ENCODE assay signal across 1 cellular context in the genomic region with DNA sequence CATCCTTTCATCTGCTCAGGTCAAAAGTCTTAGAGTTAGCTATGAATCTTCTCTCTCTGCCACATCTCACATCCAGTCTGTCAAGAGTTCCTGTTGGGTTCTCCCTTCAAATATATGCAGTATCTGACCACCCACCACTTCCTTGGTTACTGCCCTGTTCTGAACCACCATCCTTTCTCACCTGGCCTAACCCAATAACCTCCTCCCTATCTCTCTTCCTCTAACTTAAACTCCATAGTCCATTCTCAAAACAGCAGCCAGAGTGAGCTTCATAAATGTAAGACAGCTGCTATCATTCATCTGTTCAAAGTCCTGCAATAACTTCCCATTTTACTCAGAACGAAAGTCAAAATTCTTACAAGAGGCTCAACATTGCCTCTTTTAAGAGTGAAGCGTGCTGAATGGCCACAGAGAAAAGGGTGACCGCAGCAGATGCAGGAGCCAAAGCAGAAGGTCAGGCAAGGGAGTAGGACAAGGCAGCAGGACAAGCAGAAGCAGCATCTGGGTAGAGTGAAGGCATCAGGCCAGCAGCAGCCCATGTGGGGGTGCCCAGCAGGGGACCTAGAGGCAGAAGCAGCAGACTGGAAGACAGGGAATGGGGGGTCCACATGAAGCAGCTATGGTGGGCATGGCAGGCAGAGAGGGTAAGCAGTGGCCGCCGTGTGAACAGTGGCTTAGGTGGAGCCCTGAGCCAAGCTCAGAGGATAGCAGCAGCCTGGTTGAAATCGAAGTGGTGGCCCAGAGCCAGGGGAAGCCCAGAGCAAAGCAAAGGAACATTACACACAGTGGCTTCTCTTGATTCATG.
TF ChIP-seq lines count a peak whose summit lies in the region.

No MANE protein-coding gene starts in this region.

TF ChIP-seq in GM23338, 12 proteins besides CTCF, POLR2A, EP300 and RAD21 (continued from another document):
- TF ChIP-seq, protein P1, sequence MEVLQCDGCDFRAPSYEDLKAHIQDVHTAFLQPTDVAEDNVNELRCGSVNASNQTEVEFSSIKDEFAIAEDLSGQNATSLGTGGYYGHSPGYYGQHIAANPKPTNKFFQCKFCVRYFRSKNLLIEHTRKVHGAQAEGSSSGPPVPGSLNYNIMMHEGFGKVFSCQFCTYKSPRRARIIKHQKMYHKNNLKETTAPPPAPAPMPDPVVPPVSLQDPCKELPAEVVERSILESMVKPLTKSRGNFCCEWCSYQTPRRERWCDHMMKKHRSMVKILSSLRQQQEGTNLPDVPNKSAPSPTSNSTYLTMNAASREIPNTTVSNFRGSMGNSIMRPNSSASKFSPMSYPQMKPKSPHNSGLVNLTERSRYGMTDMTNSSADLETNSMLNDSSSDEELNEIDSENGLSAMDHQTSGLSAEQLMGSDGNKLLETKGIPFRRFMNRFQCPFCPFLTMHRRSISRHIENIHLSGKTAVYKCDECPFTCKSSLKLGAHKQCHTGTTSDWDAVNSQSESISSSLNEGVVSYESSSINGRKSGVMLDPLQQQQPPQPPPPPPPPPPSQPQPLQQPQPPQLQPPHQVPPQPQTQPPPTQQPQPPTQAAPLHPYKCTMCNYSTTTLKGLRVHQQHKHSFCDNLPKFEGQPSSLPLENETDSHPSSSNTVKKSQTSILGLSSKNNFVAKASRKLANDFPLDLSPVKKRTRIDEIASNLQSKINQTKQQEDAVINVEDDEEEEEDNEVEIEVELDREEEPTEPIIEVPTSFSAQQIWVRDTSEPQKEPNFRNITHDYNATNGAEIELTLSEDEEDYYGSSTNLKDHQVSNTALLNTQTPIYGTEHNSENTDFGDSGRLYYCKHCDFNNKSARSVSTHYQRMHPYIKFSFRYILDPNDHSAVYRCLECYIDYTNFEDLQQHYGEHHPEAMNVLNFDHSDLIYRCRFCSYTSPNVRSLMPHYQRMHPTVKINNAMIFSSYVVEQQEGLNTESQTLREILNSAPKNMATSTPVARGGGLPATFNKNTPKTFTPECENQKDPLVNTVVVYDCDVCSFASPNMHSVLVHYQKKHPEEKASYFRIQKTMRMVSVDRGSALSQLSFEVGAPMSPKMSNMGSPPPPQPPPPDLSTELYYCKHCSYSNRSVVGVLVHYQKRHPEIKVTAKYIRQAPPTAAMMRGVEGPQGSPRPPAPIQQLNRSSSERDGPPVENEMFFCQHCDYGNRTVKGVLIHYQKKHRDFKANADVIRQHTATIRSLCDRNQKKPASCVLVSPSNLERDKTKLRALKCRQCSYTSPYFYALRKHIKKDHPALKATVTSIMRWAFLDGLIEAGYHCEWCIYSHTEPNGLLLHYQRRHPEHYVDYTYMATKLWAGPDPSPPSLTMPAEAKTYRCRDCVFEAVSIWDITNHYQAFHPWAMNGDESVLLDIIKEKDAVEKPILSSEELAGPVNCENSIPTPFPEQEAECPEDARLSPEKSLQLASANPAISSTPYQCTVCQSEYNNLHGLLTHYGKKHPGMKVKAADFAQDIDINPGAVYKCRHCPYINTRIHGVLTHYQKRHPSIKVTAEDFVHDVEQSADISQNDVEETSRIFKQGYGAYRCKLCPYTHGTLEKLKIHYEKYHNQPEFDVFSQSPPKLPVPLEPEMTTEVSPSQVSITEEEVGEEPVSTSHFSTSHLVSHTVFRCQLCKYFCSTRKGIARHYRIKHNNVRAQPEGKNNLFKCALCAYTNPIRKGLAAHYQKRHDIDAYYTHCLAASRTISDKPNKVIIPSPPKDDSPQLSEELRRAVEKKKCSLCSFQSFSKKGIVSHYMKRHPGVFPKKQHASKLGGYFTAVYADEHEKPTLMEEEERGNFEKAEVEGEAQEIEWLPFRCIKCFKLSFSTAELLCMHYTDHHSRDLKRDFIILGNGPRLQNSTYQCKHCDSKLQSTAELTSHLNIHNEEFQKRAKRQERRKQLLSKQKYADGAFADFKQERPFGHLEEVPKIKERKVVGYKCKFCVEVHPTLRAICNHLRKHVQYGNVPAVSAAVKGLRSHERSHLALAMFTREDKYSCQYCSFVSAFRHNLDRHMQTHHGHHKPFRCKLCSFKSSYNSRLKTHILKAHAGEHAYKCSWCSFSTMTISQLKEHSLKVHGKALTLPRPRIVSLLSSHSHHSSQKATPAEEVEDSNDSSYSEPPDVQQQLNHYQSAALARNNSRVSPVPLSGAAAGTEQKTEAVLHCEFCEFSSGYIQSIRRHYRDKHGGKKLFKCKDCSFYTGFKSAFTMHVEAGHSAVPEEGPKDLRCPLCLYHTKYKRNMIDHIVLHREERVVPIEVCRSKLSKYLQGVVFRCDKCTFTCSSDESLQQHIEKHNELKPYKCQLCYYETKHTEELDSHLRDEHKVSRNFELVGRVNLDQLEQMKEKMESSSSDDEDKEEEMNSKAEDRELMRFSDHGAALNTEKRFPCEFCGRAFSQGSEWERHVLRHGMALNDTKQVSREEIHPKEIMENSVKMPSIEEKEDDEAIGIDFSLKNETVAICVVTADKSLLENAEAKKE (CRISPR knock-in tag; IDR thresholded peaks at IDR 0.05), result no peak
